In the genomic region with DNA sequence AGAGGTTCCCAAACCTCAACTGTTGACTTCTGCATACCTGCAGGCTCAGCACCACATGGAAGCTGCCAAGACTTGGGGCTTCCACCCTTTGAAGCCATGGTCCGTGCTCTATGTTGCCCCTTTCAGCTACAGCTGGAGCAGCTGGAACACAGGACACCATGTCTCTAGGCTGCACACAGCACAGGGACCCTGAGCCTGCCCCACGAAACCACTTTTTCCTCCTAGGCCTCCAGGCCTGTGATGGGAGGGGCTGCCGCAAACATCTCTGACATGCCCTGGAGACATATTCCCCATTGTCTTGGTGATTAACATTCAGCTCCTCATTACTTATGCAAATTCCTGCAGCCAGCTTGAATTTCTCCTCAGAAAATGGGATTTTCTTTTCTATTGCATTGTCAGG, we compare ENCODE assay signal across 6 cellular contexts.
DNase-seq lines count a peak whose midpoint lies in the region; ATAC-seq and TF ChIP-seq lines count a peak whose summit lies in the region.
"Not testable (repeated sequence)": the region's sequence is repeated elsewhere in the genome, so short reads cannot be mapped to it uniquely, and the experiment has no call there.

No MANE protein-coding gene starts in this region.

- H3K4ac ChIP-seq in H9 (ENCODE audit: low read depth, low read length): not testable (repeated sequence)

- H3K27ac ChIP-seq in BLaER1; H9 (ENCODE audit: insufficient read length, low read depth, low read length): not testable (repeated sequence)
- peak overlapping the region; percentile 16 for H3K27ac ChIP-seq in psoas muscle
- peak overlapping the region in 3 of 4 donors; percentile 82 to 95 (median 89) for H3K27ac ChIP-seq in sigmoid colon

- not testable (repeated sequence) for H3K14ac ChIP-seq in H9 (ENCODE audit: insufficient read depth, low read length)

- H2BK20ac ChIP-seq in H9 (ENCODE audit: low read depth, low read length, poor library complexity, severe bottlenecking): not testable (repeated sequence)

- H3K79me2 ChIP-seq in H9 (ENCODE audit: insufficient read depth, low read length): peaks cover 32% of the 10 kb centered on the region; the same call in 1 of the 2 replicates

- peaks cover 72 to 94% (median 90%) of the 10 kb centered on the region in 3 experiments for H3K36me3 Mint-ChIP-seq in H9 (ENCODE audit: insufficient read depth in 1 of 3, low read depth in 3 of 3)
- not testable (repeated sequence) for H3K36me3 Mint-ChIP-seq in central memory CD8-positive, alpha-beta T cell (ENCODE audit: insufficient read depth)

- peak; percentile 23 for DNase-seq in H9
- DNase-seq in central memory CD8-positive, alpha-beta T cell (ENCODE audit: low spot score in 2 of 2); sigmoid colon: not testable (repeated sequence)
- peak; percentile 12 for DNase-seq in cardiac septum (ENCODE audit: low spot score)
- peak in 1 of 2 donors; percentile 30 for DNase-seq in psoas muscle

- H3K4me3 ChIP-seq in BLaER1: peak overlapping the region; percentile 39
- H3K4me3 ChIP-seq in psoas muscle, sigmoid colon: not testable (repeated sequence)

- not testable (repeated sequence) for H3K18ac ChIP-seq in H9 (ENCODE audit: insufficient read length, low read depth, low read length)

- peaks cover 61% of the 10 kb centered on the region for H4K20me1 ChIP-seq in BLaER1
- H4K20me1 ChIP-seq in H9 (ENCODE audit: control insufficient read depth, insufficient read depth, insufficient read length): not testable (repeated sequence)

- H3K4me1 ChIP-seq in BLaER1: peaks cover 35% of the 10 kb centered on the region
- not testable (repeated sequence) for H3K4me1 ChIP-seq in H9 (ENCODE audit: insufficient read depth, low read length)
- H3K4me1 ChIP-seq in psoas muscle: peaks cover 60% of the 10 kb centered on the region
- peaks cover 0 to 88% (median 85%) of the 10 kb centered on the region in 4 donors for H3K4me1 ChIP-seq in sigmoid colon

- H4K91ac ChIP-seq in H9 (ENCODE audit: insufficient read length, low read depth, low read length): not testable (repeated sequence)

- H2BK12ac ChIP-seq in H9 (ENCODE audit: insufficient read length, low read depth, low read length): not testable (repeated sequence)

- not testable (repeated sequence) for TF ChIP-seq CTCF in H9 (conservative IDR thresholded peaks at IDR 0.05); psoas muscle (IDR thresholded peaks at IDR 0.05); sigmoid colon (IDR thresholded peaks at IDR 0.05)

- not testable (repeated sequence) for H3K27me3 Mint-ChIP-seq in H9 (ENCODE audit: low read depth); central memory CD8-positive, alpha-beta T cell

- H3K56ac ChIP-seq in H9 (ENCODE audit: insufficient read length, low read depth, low read length): not testable (repeated sequence)

- not testable (repeated sequence) for H4K5ac ChIP-seq in H9 (ENCODE audit: insufficient read length, low read depth, low read length)

- peaks cover 69% of the 10 kb centered on the region for H3K9me3 ChIP-seq in BLaER1
- H3K9me3 ChIP-seq in H9 (ENCODE audit: control insufficient read depth, low read depth, low read length): peaks cover 17% of the 10 kb centered on the region
- not testable (repeated sequence) for H3K9me3 ChIP-seq in psoas muscle, sigmoid colon

- not testable (repeated sequence) for H3K27ac Mint-ChIP-seq in H9
- peak overlapping the region; percentile 7 for H3K27ac Mint-ChIP-seq in central memory CD8-positive, alpha-beta T cell (ENCODE audit: low read depth)

- ATAC-seq in central memory CD8-positive, alpha-beta T cell (replicated peaks; ENCODE audit: extremely low read depth, poor library complexity, severe bottlenecking); psoas muscle: not testable (repeated sequence)

- H3K36me3 ChIP-seq in BLaER1: peaks cover 98% of the 10 kb centered on the region
- not testable (repeated sequence) for H3K36me3 ChIP-seq in psoas muscle (ENCODE audit: insufficient read depth in 1 of 2, low read depth in 1 of 2); sigmoid colon

- not testable (repeated sequence) for H3K4me2 ChIP-seq in BLaER1; H9 (ENCODE audit: insufficient read depth, insufficient read length, low read length)

- not testable (repeated sequence) for H2AFZ ChIP-seq in H9 (ENCODE audit: low read length)

- H3K23me2 ChIP-seq in H9 (ENCODE audit: insufficient read length, low read depth, low read length, poor library complexity, severe bottlenecking): not testable (repeated sequence)

- not testable (repeated sequence) for H3K27me3 ChIP-seq in BLaER1; H9 (ENCODE audit: insufficient read depth, low read length); psoas muscle (ENCODE audit: insufficient read depth in 3 of 3, low read length in 2 of 3); sigmoid colon

- H3T11ph ChIP-seq in H9 (ENCODE audit: low read length): not testable (repeated sequence)

- no CpG with 5 or more reads among the region's 3 CpGs for WGBS in H9 (ENCODE audit: extremely low coverage, insufficient read length, low lambda C conversion rate)
- WGBS in psoas muscle, 3 donors: 98 to 100% (median 99%) methylated on average over 3 of the region's 3 CpGs
- WGBS in sigmoid colon, 2 donors: 98 to 99% methylated on average over 3 of the region's 3 CpGs

- intact Hi-C loops in cardiac septum (cut with DNase I); psoas muscle (cut with DNase I); sigmoid colon (cut with DNase I): not testable (repeated sequence)

- H3K79me1 ChIP-seq in H9 (ENCODE audit: insufficient read depth, low read depth, low read length, poor library complexity, severe bottlenecking): peaks cover 21% of the 10 kb centered on the region

- H3K23ac ChIP-seq in H9 (ENCODE audit: insufficient read length, low read depth, low read length): not testable (repeated sequence)

- not testable (repeated sequence) for H3K4me3 Mint-ChIP-seq in H9; central memory CD8-positive, alpha-beta T cell

- not testable (repeated sequence) for H2BK15ac ChIP-seq in H9 (ENCODE audit: low read depth, low read length)

- peaks cover 44 to 53% of the 10 kb centered on the region in 2 experiments for H3K9me3 Mint-ChIP-seq in H9
- H3K9me3 Mint-ChIP-seq in central memory CD8-positive, alpha-beta T cell: peaks cover 18% of the 10 kb centered on the region

- not testable (repeated sequence) for TF ChIP-seq POLR2A in sigmoid colon (IDR thresholded peaks at IDR 0.05)

- H3K9ac ChIP-seq in BLaER1; H9 (ENCODE audit: extremely low read depth, insufficient read length, low read length): not testable (repeated sequence)

- H2AK5ac ChIP-seq in H9 (ENCODE audit: insufficient read length, low read length): not testable (repeated sequence)

- not testable (repeated sequence) for H2BK5ac ChIP-seq in H9 (ENCODE audit: insufficient read length, low read length)

- not testable (repeated sequence) for H2BK120ac ChIP-seq in H9 (ENCODE audit: low read depth, low read length, poor library complexity, severe bottlenecking)

- H4K8ac ChIP-seq in H9 (replicated peaks; ENCODE audit: insufficient read length, low read depth, low read length): not testable (repeated sequence)

- H3K4me1 Mint-ChIP-seq in H9: peaks cover 45 to 49% of the 10 kb centered on the region in 2 experiments
- H3K4me1 Mint-ChIP-seq in central memory CD8-positive, alpha-beta T cell: peaks cover 63% of the 10 kb centered on the region

- not testable (repeated sequence) for TF ChIP-seq EP300 in sigmoid colon (IDR thresholded peaks at IDR 0.05)
